16 cellular contexts compared by ENCODE assay signal in the genomic region with DNA sequence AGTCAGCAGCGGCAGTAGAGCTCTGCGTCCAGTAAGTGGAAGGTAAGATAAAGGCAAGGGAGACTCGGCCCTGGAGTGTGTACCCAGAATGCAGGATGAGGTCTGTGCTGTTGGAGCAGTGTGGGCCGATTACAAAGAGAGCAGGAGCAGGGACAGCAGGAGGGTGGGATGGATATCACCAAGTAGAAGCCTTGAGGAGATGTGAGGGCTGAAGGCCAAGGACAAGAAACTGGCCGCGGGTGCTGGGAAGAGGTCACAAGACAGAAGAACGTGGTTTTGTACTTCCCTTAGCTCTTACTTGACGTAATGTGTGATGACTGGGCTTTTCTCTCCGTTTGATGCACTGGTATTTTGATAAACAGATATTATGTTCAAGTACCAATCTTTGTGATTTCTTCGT. TPM values are rescaled to one million over a fixed set of nuclear protein-coding genes. Genes with fewer than 3 reads are reported as not detected.
DNase-seq lines count a peak whose midpoint lies in the region; ATAC-seq, FAIRE-seq and TF ChIP-seq lines count a peak whose summit lies in the region.
"Had no signal": no experiment of that assay in that cellular context is flagged by ENCODE, and none has a peak within 500 bp of the region (broad histone marks: within the 10 kb centered on the region; RNA-seq: fewer than 3 reads in every experiment).

No MANE protein-coding gene starts in this region.

- POLR2A ChIA-PET in K562 (lab: Yijun Ruan, JAX): interaction anchor here (0.6 to 1.5 kb wide), 7 partner anchors 12 to 277 kb away, joined by 3 to 6 read pairs (median 4); a partner anchor contains a TSS

- TF ChIP-seq CTCF in NB4 (IDR thresholded peaks at IDR 0.05; ENCODE audit: low read depth, low read length): no peak
- no peak for TF ChIP-seq CTCF in K562 (IDR thresholded peaks at IDR 0.05 in 2 of 3, conservative IDR thresholded peaks at IDR 0.05 in 1 of 3; ENCODE audit: insufficient read depth in 2 of 3, low read depth in 1 of 3, low read length in 3 of 3)
- no peak for TF ChIP-seq CTCF in parathyroid adenoma (IDR thresholded peaks at IDR 0.05)

- no peak for TF ChIP-seq EP300 in K562 (IDR thresholded peaks at IDR 0.05; ENCODE audit: low read length)

- H3K4me2 ChIP-seq in BLaER1 treated with 17β-estradiol and CSF1 and Interleukin-3, amounts not matched to agents 10 nM and 100 nM: peak overlapping the region in 5 of 11 experiments; percentile 42 to 77 (median 59); a peak in 11 of 22 replicates
- H3K4me2 ChIP-seq in K562 (ENCODE audit: insufficient read depth, low read length): peak overlapping the region; percentile 3; the same call in 1 of the 2 replicates
- H3K4me2 ChIP-seq in parathyroid adenoma (ENCODE audit: low read length): no peak overlapping the region

- H2AFZ ChIP-seq in K562 (ENCODE audit: low read depth, low read length): peak overlapping the region; percentile 71
- peak overlapping the region; percentile 16 for H2AFZ ChIP-seq in parathyroid adenoma
- H2AFZ ChIP-seq: GM23248 had no signal

- TF ChIP-seq RAD21 in K562 (CRISPR knock-in tag; conservative IDR thresholded peaks at IDR 0.05 in 1 of 2, IDR thresholded peaks at IDR 0.05 in 1 of 2): no peak

- H3K9me3 ChIP-seq in BLaER1 treated with 17β-estradiol and CSF1 and Interleukin-3, amounts not matched to agents 10 nM and 100 nM (replicated peaks in 1 of 11): no peaks in the 10 kb centered on the region
- no peaks in the 10 kb centered on the region for H3K9me3 ChIP-seq in K562 (replicated peaks; ENCODE audit: control insufficient read depth, insufficient read depth, low read depth, low read length)
- no peaks in the 10 kb centered on the region for H3K9me3 ChIP-seq in parathyroid adenoma (ENCODE audit: control insufficient read depth, low read length)
- no peaks in the 10 kb centered on the region for H3K9me3 ChIP-seq in effector memory CD4-positive, alpha-beta T cell (ENCODE audit: control insufficient read depth, low read length)
- H3K9me3 ChIP-seq: BE2C, Caco-2 had no signal

- BruUV-seq in K562 (replicated peaks; lab: Mats Ljungman, UMichigan): no TSS peak

- no peak for FAIRE-seq in K562 (lab: Jason Lieb, UNC)
- FAIRE-seq: A204.1, H54 had no signal

- H3K4me1 ChIP-seq in BLaER1 treated with 17β-estradiol and CSF1 and Interleukin-3, amounts not matched to agents 10 nM and 100 nM: peaks cover 0 to 29% (median 7%) of the 10 kb centered on the region in 10 experiments; a peak in 10 of 20 replicates
- H3K4me1 ChIP-seq in K562 (replicated peaks in 1 of 2; ENCODE audit: control insufficient read depth in 2 of 2, insufficient read depth in 2 of 2, low read length in 2 of 2): peaks cover 4 to 9% of the 10 kb centered on the region in 2 experiments; a peak in 3 of 5 replicates
- peaks cover 4% of the 10 kb centered on the region for H3K4me1 ChIP-seq in parathyroid adenoma
- no peaks in the 10 kb centered on the region for H3K4me1 ChIP-seq in effector memory CD4-positive, alpha-beta T cell (ENCODE audit: control insufficient read depth, insufficient read depth, low read length, poor library complexity, severe bottlenecking)
- H3K4me1 ChIP-seq: BE2C, Caco-2 had no signal

- CTCF ChIA-PET in K562 (lab: Yijun Ruan, JAX; ENCODE audit: low intra/inter-chr PET ratio): no interaction called here

- no peaks in the 10 kb centered on the region for H3K36me3 ChIP-seq in BLaER1 treated with 17β-estradiol and CSF1 and Interleukin-3, amounts not matched to agents 10 nM and 100 nM
- no peaks in the 10 kb centered on the region for H3K36me3 ChIP-seq in K562 (ENCODE audit: control insufficient read depth, insufficient read depth, low read length)
- no peaks in the 10 kb centered on the region for H3K36me3 ChIP-seq in parathyroid adenoma (ENCODE audit: control insufficient read depth, insufficient read depth, low read length)
- H3K36me3 ChIP-seq in effector memory CD4-positive, alpha-beta T cell (ENCODE audit: control insufficient read depth, insufficient read depth, low read length): no peaks in the 10 kb centered on the region
- H3K36me3 ChIP-seq: BE2C had no signal

- no peak for TF ChIP-seq POLR2A in NB4 (IDR thresholded peaks at IDR 0.05; ENCODE audit: extremely low read depth, insufficient read length)
- no peak for TF ChIP-seq POLR2A in K562 (conservative IDR thresholded peaks at IDR 0.05)

- in situ Hi-C loops in K562 (cut with MboI): no loop called here

- H3K79me2 ChIP-seq in K562 (ENCODE audit: control insufficient read depth, insufficient read depth, low read length): no peaks in the 10 kb centered on the region
- no peaks in the 10 kb centered on the region for H3K79me2 ChIP-seq in parathyroid adenoma

- peak overlapping the region in 6 of 11 experiments; percentile 32 to 69 (median 61); a peak in 10 of 22 replicates for H3K27ac ChIP-seq in BLaER1 treated with 17β-estradiol and CSF1 and Interleukin-3, amounts not matched to agents 10 nM and 100 nM
- H3K27ac ChIP-seq in K562 (ENCODE audit: extremely low read depth, low read depth, low read length): peak overlapping the region; percentile 23; the same call in 1 of the 3 replicates
- no peak overlapping the region for H3K27ac ChIP-seq in parathyroid adenoma
- H3K27ac ChIP-seq in effector memory CD4-positive, alpha-beta T cell (ENCODE audit: insufficient read depth, low read length, poor library complexity, severe bottlenecking): no peak overlapping the region
- H3K27ac ChIP-seq: GM23248, HL-60 had no signal

- peak; percentile 60 for ATAC-seq in K562
- ATAC-seq in GM21528 (IDR thresholded peaks at IDR 0.05; ENCODE audit: low FRiP score, unreplicated experiment): no peak
- no peak for ATAC-seq in sciatic nerve
- ATAC-seq: CD8-positive, alpha-beta T cell had no signal

- H3K9me1 ChIP-seq in K562 (ENCODE audit: control insufficient read depth, insufficient read depth, low read length): no peaks in the 10 kb centered on the region

- 29% methylated on average over 10 of the region's 10 CpGs for WGBS in K562 (ENCODE audit: insufficient coverage, low coverage, missing lambda C conversion rate)

- no peaks in the 10 kb centered on the region for H4K20me1 ChIP-seq in BLaER1 treated with 17β-estradiol and CSF1 and Interleukin-3, amounts not matched to agents 10 nM and 100 nM
- H4K20me1 ChIP-seq in K562 (replicated peaks; ENCODE audit: control insufficient read depth, insufficient read depth, low read length): no peaks in the 10 kb centered on the region

- intact Hi-C loops in K562 (cut with micrococcal nuclease): loop anchor here (5.0 kb wide), 1 partner anchor 220 kb away; no protein-coding TSS in a partner anchor
- intact Hi-C loops in sciatic nerve (cut with DNase I): no loop called here

- H3K4me3 ChIP-seq in BLaER1 treated with 17β-estradiol and CSF1 and Interleukin-3, amounts not matched to agents 10 nM and 100 nM: no peak overlapping the region
- H3K4me3 ChIP-seq in NB4 (ENCODE audit: low read depth, low read length) (no peak overlapping the region), K562 (no peak overlapping the region), parathyroid adenoma (ENCODE audit: low read depth, low read length) (no peak overlapping the region)
- H3K4me3 ChIP-seq in effector memory CD4-positive, alpha-beta T cell (ENCODE audit: insufficient read depth, low read depth, low read length, poor library complexity, severe bottlenecking): no peak overlapping the region
- H3K4me3 ChIP-seq: GM23248 had no signal

- DNase-seq in NB4 (ENCODE audit: low read depth): peak; percentile 9
- DNase-seq in K562 (ENCODE audit: extremely low read depth in 1 of 4, low spot score in 3 of 4): no peak
- no peak for DNase-seq in sciatic nerve (ENCODE audit: low spot score)
- no peak for DNase-seq in effector memory CD4-positive, alpha-beta T cell
- DNase-seq: BE2C, Caco-2, GM23248 had no signal

- H3K9ac ChIP-seq in BLaER1 treated with 17β-estradiol and CSF1 and Interleukin-3, amounts not matched to agents 10 nM and 100 nM: peak overlapping the region in 3 of 11 experiments; percentile 15 to 35 (median 19); a peak in 4 of 22 replicates
- H3K9ac ChIP-seq in K562 (ENCODE audit: insufficient read depth in 1 of 2, low read depth in 2 of 2, low read length in 2 of 2): no peak overlapping the region
- no peak overlapping the region for H3K9ac ChIP-seq in parathyroid adenoma
- H3K9ac ChIP-seq: GM23248 had no signal

- no peaks in the 10 kb centered on the region for H3K27me3 ChIP-seq in BLaER1 treated with 17β-estradiol and CSF1 and Interleukin-3, amounts not matched to agents 10 nM and 100 nM
- H3K27me3 ChIP-seq in K562 (ENCODE audit: control insufficient read depth in 2 of 2, insufficient read depth in 2 of 2, low read length in 2 of 2): no peaks in the 10 kb centered on the region
- H3K27me3 ChIP-seq in parathyroid adenoma (ENCODE audit: control insufficient read depth, insufficient read depth, low read length): no peaks in the 10 kb centered on the region
- H3K27me3 ChIP-seq in effector memory CD4-positive, alpha-beta T cell (replicated peaks; ENCODE audit: control insufficient read depth, insufficient read depth, low read length, poor library complexity, severe bottlenecking): no peaks in the 10 kb centered on the region

RNA-seq across cellular contexts. Expression of a gene that starts 43.7 kb away (rescaled TPM):
- total RNA-seq in K562 (2011; cell fraction: chromatin; rRNA removed; ENCODE audit: low replicate concordance): not detected in 2 replicates
- total RNA-seq in K562 (2011; cell fraction: nucleolus; rRNA removed): not detected in 2 replicates
- not detected in 2 replicates for total RNA-seq in K562 (2011; cell fraction: nucleoplasm; rRNA removed)
- total RNA-seq in K562 (2014; rRNA removed) (0.08 TPM in 1 of 2 replicates, not detected in the other), K562 (2014; rRNA removed; fragmentation: Illumina TruSeq; extraction: Trizol) (0.04 TPM in 1 of 2 replicates, not detected in the other), K562 (2015; rRNA removed; fragmentation: Illumina TruSeq; extraction: Trizol) (not detected in 2 replicates), K562 (2021) (0.07 TPM in 1 of 2 replicates, not detected in the other), sciatic nerve (not detected)
- polyA plus RNA-seq in K562 (2011; rRNA removed) (0.05 and 0.15 TPM in 2 replicates), K562 (2014; fragmentation: Illumina TruSeq; extraction: Trizol) (0.10 TPM in 1 of 2 replicates, not detected in the other), K562 (2014; fragmentation: Nextera tagmentation; extraction: Ambion mirVana) (under 1 TPM; 0.15 to 0.28 TPM), K562 (2014; rRNA removed) (0.07 TPM in 1 of 2 replicates, not detected in the other)
- 0.03 TPM in 2 replicates for polyA plus RNA-seq in K562 (2011; cell fraction: cytosol; rRNA removed)
- polyA plus RNA-seq in K562 (2011; cell fraction: nucleus; rRNA removed): not detected in 2 replicates
- polyA plus RNA-seq in K562 (2012): 0.06 and 0.08 TPM in 2 replicates
- 0.12 TPM in 1 of 2 replicates, not detected in the other for polyA minus RNA-seq in K562 (2011; rRNA and poly(A)+ RNA removed)
- polyA minus RNA-seq in K562 (2011; cell fraction: cytosol; rRNA and poly(A)+ RNA removed): not detected in 2 replicates
- not detected in 2 replicates for polyA minus RNA-seq in K562 (2011; cell fraction: nucleus; rRNA and poly(A)+ RNA removed)
- total RNA-seq: Caco-2; CD8-positive, alpha-beta T cell; Daoy; GM23248 had no signal
- polyA plus RNA-seq: CD14-positive monocyte, GM23248 had no signal

RNA-seq across cellular contexts. Expression of a gene that starts 47.2 kb away (rescaled TPM):
- total RNA-seq in K562 (2011; cell fraction: chromatin; rRNA removed; ENCODE audit: low replicate concordance): 237 and 332 TPM in 2 replicates
- 194 and 284 TPM in 2 replicates for total RNA-seq in K562 (2011; cell fraction: nucleolus; rRNA removed)
- total RNA-seq in K562 (2011; cell fraction: nucleoplasm; rRNA removed): 242 and 248 TPM in 2 replicates
- total RNA-seq in K562 (2014; rRNA removed) (39.4 and 46.8 TPM in 2 replicates), K562 (2014; rRNA removed; fragmentation: Illumina TruSeq; extraction: Trizol) (17.1 and 18.5 TPM in 2 replicates), K562 (2015; rRNA removed; fragmentation: Illumina TruSeq; extraction: Trizol) (29.4 and 29.6 TPM in 2 replicates), K562 (2021) (42.7 and 50.7 TPM in 2 replicates), sciatic nerve (105 TPM)
- polyA plus RNA-seq in K562 (2011; rRNA removed) (18.9 and 25.6 TPM in 2 replicates), K562 (2014; fragmentation: Illumina TruSeq; extraction: Trizol) (32.7 and 35.3 TPM in 2 replicates), K562 (2014; fragmentation: Nextera tagmentation; extraction: Ambion mirVana) (1 to 10 TPM; 3.7 to 3.9 TPM), K562 (2014; rRNA removed) (86.7 and 88.7 TPM in 2 replicates)
- polyA plus RNA-seq in K562 (2011; cell fraction: cytosol; rRNA removed): 13.6 and 19.3 TPM in 2 replicates
- 99.2 and 210 TPM in 2 replicates for polyA plus RNA-seq in K562 (2011; cell fraction: nucleus; rRNA removed)
- 62.1 and 65.7 TPM in 2 replicates for polyA plus RNA-seq in K562 (2012)
- 6.0 and 15.6 TPM in 2 replicates for polyA minus RNA-seq in K562 (2011; rRNA and poly(A)+ RNA removed)
- polyA minus RNA-seq in K562 (2011; cell fraction: cytosol; rRNA and poly(A)+ RNA removed): 7.2 and 20.7 TPM in 2 replicates
- 54.0 and 85.9 TPM in 2 replicates for polyA minus RNA-seq in K562 (2011; cell fraction: nucleus; rRNA and poly(A)+ RNA removed)
- total RNA-seq: CD8-positive, alpha-beta T cell; GM23248 had no signal
- polyA plus RNA-seq: CD14-positive monocyte, GM23248 had no signal

Comparison
In these comparisons a context has a peak if more than half of its experiments do, and no peak if none do; other contexts are left out.
1. H3K27ac ChIP-seq: peak in BLaER1 treated with 17β-estradiol and CSF1 and Interleukin-3, amounts not matched to agents 10 nM and 100 nM (6 of 11) and K562 (single experiment); none in parathyroid adenoma (single experiment) and effector memory CD4-positive, alpha-beta T cell (single experiment).